ENCODE assay signal across 15 cellular contexts in genomic region chr2:96923201-96923600, GRCh38.
"Had no signal": no experiment of that assay in that cellular context is flagged by ENCODE, and none has a peak within 500 bp of the region (broad histone marks: within the 10 kb centered on the region; RNA-seq: fewer than 3 reads in every experiment).

No MANE protein-coding gene starts in this region.

- H3K27me3 Mint-ChIP-seq: naive thymus-derived CD8-positive, alpha-beta T cell had no signal

- H3K27ac ChIP-seq: epithelial cell of prostate, esophagus muscularis mucosa, gastrocnemius medialis, heart right ventricle, ovary, tibial artery, upper lobe of right lung had no signal

- H3K27me3 ChIP-seq: esophagus muscularis mucosa, gastrocnemius medialis, heart right ventricle, ovary, tibial artery, upper lobe of right lung had no signal

- H3K4me3 ChIP-seq: esophagus muscularis mucosa, gastrocnemius medialis, heart right ventricle, ovary, tibial artery, upper lobe of right lung had no signal

- DNase-seq: effector memory CD4-positive, alpha-beta T cell; gastrocnemius medialis; heart right ventricle; kidney glomerular epithelial cell; mammary epithelial cell; ovary; right cardiac atrium; small intestine; stimulated activated CD4-positive, alpha-beta T cell treated with anti-CD3 and anti-CD28 coated beads, Interleukin-12 subunit alpha, Interleukin-12 subunit beta, amount 100 ng/mL, for 4 hours; stimulated activated naive CD4-positive, alpha-beta T cell; tibial artery; upper lobe of right lung had no signal

- ATAC-seq: gastrocnemius medialis, heart right ventricle, right cardiac atrium, upper lobe of right lung had no signal

- H3K9me3 ChIP-seq: esophagus muscularis mucosa, gastrocnemius medialis, heart right ventricle, ovary, tibial artery, upper lobe of right lung had no signal

- H3K36me3 ChIP-seq: esophagus muscularis mucosa, gastrocnemius medialis, heart right ventricle, ovary, tibial artery, upper lobe of right lung had no signal
